35 cellular contexts compared by ENCODE assay signal in genomic region chr1:173303984-173304383, GRCh38.
"Had no signal": no experiment of that assay in that cellular context is flagged by ENCODE, and none has a peak within 500 bp of the region (broad histone marks: within the 10 kb centered on the region; RNA-seq: fewer than 3 reads in every experiment).

No MANE protein-coding gene starts in this region.

- H3K27ac ChIP-seq: adrenal gland, body of pancreas, SJSA1 had no signal

- DNase-seq: activated CD4-positive, alpha-beta T cell treated with anti-CD3 and anti-CD28 coated beads, Interleukin-2, amount 10 ng/mL, durations not matched to agents 24 days and 14 days; activated CD4-positive, alpha-beta T cell treated with anti-CD3 and anti-CD28 coated beads, Interleukin-2, amount 50 U/mL, for 4 hours; activated CD8-positive, alpha-beta T cell treated with anti-CD3 and anti-CD28 coated beads for 36 hours; activated effector memory CD4-positive, alpha-beta T cell treated with anti-CD3 and anti-CD28 coated beads, Interleukin-2, amount 50 U/mL, for 16 hours; activated naive CD4-positive, alpha-beta T cell; activated naive CD4-positive, alpha-beta T cell treated with anti-CD3 and anti-CD28 coated beads, Interleukin-2, amount 50 U/mL, for 16 hours; activated naive CD8-positive, alpha-beta T cell treated with anti-CD3 and anti-CD28 coated beads, Interleukin-2, amount 10 ng/mL, durations not matched to agents 7 days and 5 days; activated T-cell treated with anti-CD3 and anti-CD28 coated beads, Interleukin-2, amount 50 U/mL, for 1 hour; activated T-cell treated with anti-CD3 and anti-CD28 coated beads, Interleukin-2, amount 50 U/mL, for 72 hours; body of pancreas; Kasumi-1; KG1; MG63; NCI-H1048; NCI-H1105 treated with DMSO at 0.1 percent for 48 hours; NCI-H1436; NCI-H1694; NCI-H1930; NCI-H2081 treated with DMSO at 0.1 percent for 48 hours; NCI-H226; NCI-H446 treated with DMSO at 0.1 percent for 48 hours; NCI-H524; NCI-H69; NCI-H82; SHP77 treated with DMSO at 0.1 percent for 48 hours; SK-N-SH had no signal

- H3K4me2 ChIP-seq: SK-N-SH had no signal

- FAIRE-seq: astrocyte, bronchial epithelial cell had no signal

- H3K4me3 ChIP-seq: adrenal gland, body of pancreas, MG63, SJSA1 had no signal

- H3K4me1 Mint-ChIP-seq: central memory CD8-positive, alpha-beta T cell had no signal

- H3K27ac Mint-ChIP-seq: activated CD4-positive, alpha-beta T cell treated with anti-CD3 and anti-CD28 coated beads, Interleukin-2, amount 10 ng/mL, durations not matched to agents 24 days and 14 days; activated CD8-positive, alpha-beta T cell treated with anti-CD3 and anti-CD28 coated beads for 36 hours; activated naive CD8-positive, alpha-beta T cell treated with anti-CD3 and anti-CD28 coated beads, Interleukin-2, amount 10 ng/mL, durations not matched to agents 7 days and 5 days; activated T-cell treated with anti-CD3 and anti-CD28 coated beads, Interleukin-2, amount 50 U/mL, for 72 hours; activated T-helper 17 cell treated with anti-CD3 and anti-CD28 coated beads, Interleukin-2, amount 50 U/mL, for 72 hours; T-helper 1 cell treated with Interleukin-12 subunit alpha and Interleukin-12 subunit beta and Interleukin-4 antibody, amounts not matched to agents 30 μg/mL and 1 μg/mL, for 36 hours; T-helper 2 cell treated with Interferon-gamma antibody and Interleukin-4, amounts not matched to agents 5 μg/mL and 100 μg/mL, for 36 hours had no signal

- H3K9me3 ChIP-seq: adrenal gland, body of pancreas, MG63, SJSA1, SK-N-SH had no signal

- H3K9ac ChIP-seq: SK-N-SH had no signal

- H3K4me1 ChIP-seq: body of pancreas, SJSA1 had no signal

- H3K27me3 Mint-ChIP-seq: activated CD8-positive, alpha-beta T cell treated with anti-CD3 and anti-CD28 coated beads for 36 hours; activated naive CD8-positive, alpha-beta T cell treated with anti-CD3 and anti-CD28 coated beads, Interleukin-2, amount 10 ng/mL, durations not matched to agents 7 days and 5 days; activated T-helper 17 cell treated with anti-CD3 and anti-CD28 coated beads, Interleukin-2, amount 50 U/mL, for 72 hours; central memory CD8-positive, alpha-beta T cell had no signal

- H3K4me3 Mint-ChIP-seq: activated CD4-positive, alpha-beta T cell treated with anti-CD3 and anti-CD28 coated beads, Interleukin-2, amount 10 ng/mL, durations not matched to agents 24 days and 14 days; activated CD8-positive, alpha-beta T cell treated with anti-CD3 and anti-CD28 coated beads for 36 hours; activated naive CD8-positive, alpha-beta T cell treated with anti-CD3 and anti-CD28 coated beads, Interleukin-2, amount 10 ng/mL, durations not matched to agents 7 days and 5 days; activated T-cell treated with anti-CD3 and anti-CD28 coated beads, Interleukin-2, amount 50 U/mL, for 72 hours; activated T-helper 17 cell treated with anti-CD3 and anti-CD28 coated beads, Interleukin-2, amount 50 U/mL, for 72 hours; central memory CD8-positive, alpha-beta T cell; T-helper 1 cell treated with Interleukin-12 subunit alpha and Interleukin-12 subunit beta and Interleukin-4 antibody, amounts not matched to agents 30 μg/mL and 1 μg/mL, for 36 hours; T-helper 2 cell treated with Interferon-gamma antibody and Interleukin-4, amounts not matched to agents 5 μg/mL and 100 μg/mL, for 36 hours had no signal

- ATAC-seq: activated CD8-positive, alpha-beta T cell treated with anti-CD3 and anti-CD28 coated beads for 36 hours; activated T-cell treated with anti-CD3 and anti-CD28 coated beads, Interleukin-2, amount 50 U/mL, for 72 hours; activated T-helper 17 cell treated with anti-CD3 and anti-CD28 coated beads, Interleukin-2, amount 50 U/mL, for 72 hours; body of pancreas; Panc1 had no signal

- H3K27me3 ChIP-seq: adrenal gland, body of pancreas, MG63, SJSA1 had no signal

- H3K9me3 Mint-ChIP-seq: activated T-cell treated with anti-CD3 and anti-CD28 coated beads, Interleukin-2, amount 50 U/mL, for 72 hours; activated T-helper 17 cell treated with anti-CD3 and anti-CD28 coated beads, Interleukin-2, amount 50 U/mL, for 72 hours; central memory CD8-positive, alpha-beta T cell; T-helper 1 cell treated with Interleukin-12 subunit alpha and Interleukin-12 subunit beta and Interleukin-4 antibody, amounts not matched to agents 30 μg/mL and 1 μg/mL, for 36 hours; T-helper 2 cell treated with Interferon-gamma antibody and Interleukin-4, amounts not matched to agents 5 μg/mL and 100 μg/mL, for 36 hours had no signal

- H3K36me3 ChIP-seq: adrenal gland, MG63, SJSA1 had no signal
